In genomic region chr7:29888006-29888405, GRCh38 we compare ENCODE assay signal across 33 cellular contexts.
"Had no signal": no experiment of that assay in that cellular context is flagged by ENCODE, and none has a peak within 500 bp of the region (broad histone marks: within the 10 kb centered on the region; RNA-seq: fewer than 3 reads in every experiment).

No MANE protein-coding gene starts in this region.

- H3K9me3 ChIP-seq: neutrophil, ovary, psoas muscle, spleen, suprapubic skin, testis, tibial artery, transverse colon, upper lobe of right lung, uterus had no signal

- H3K36me3 ChIP-seq: neutrophil, ovary, spleen, suprapubic skin, transverse colon, upper lobe of right lung, uterus had no signal

- H3K79me2 ChIP-seq: parathyroid adenoma had no signal

- H3K36me3 Mint-ChIP-seq: naive thymus-derived CD8-positive, alpha-beta T cell; natural killer cell treated with Interleukin-12 subunit alpha and Interleukin-12 subunit beta and Interleukin-15 and Interleukin-18, amount 100 ng/mL, for 72 hours; stimulated activated memory B cell treated with anti-CD40 and anti-IgM and Interleukin-4, amounts not matched to agents 10 μg/mL and 1 μg/mL and 100 μg/mL, for 72 hours; type B pancreatic cell had no signal

- H3K27ac Mint-ChIP-seq: natural killer cell treated with Interleukin-12 subunit alpha and Interleukin-12 subunit beta and Interleukin-15 and Interleukin-18, amount 100 ng/mL, for 72 hours; nephron progenitor cell; progenitor cell of endocrine pancreas; stimulated activated memory B cell treated with anti-CD40 and anti-IgM and Interleukin-4, amounts not matched to agents 10 μg/mL and 1 μg/mL and 100 μg/mL, for 72 hours; type B pancreatic cell had no signal

- H3K4me1 Mint-ChIP-seq: neural crest cell; stimulated activated memory B cell treated with anti-CD40 and anti-IgM and Interleukin-4, amounts not matched to agents 10 μg/mL and 1 μg/mL and 100 μg/mL, for 72 hours had no signal

- H3K4me3 ChIP-seq: ovary, psoas muscle, skin epidermis, smooth muscle cell, spleen, suprapubic skin, testis, tibial artery, transverse colon, upper lobe of right lung, uterus had no signal

- H3K27me3 ChIP-seq: ovary, testis, tibial artery, uterus had no signal

- H3K27me3 Mint-ChIP-seq: stimulated activated naive CD8-positive, alpha-beta T cell treated with anti-CD3 and anti-CD28 coated beads, Interleukin-15, amount 100 ng/mL, for 72 hours had no signal

- DNase-seq: naive thymus-derived CD8-positive, alpha-beta T cell; nephron progenitor cell; nucleus accumbens; ovary; posterior cingulate gyrus; psoas muscle; right cardiac atrium; spleen; stimulated activated CD4-positive, alpha-beta T cell treated with anti-CD3 and anti-CD28 coated beads, Interleukin-12 subunit alpha, Interleukin-12 subunit beta, amount 100 ng/mL, for 4 hours; stimulated activated CD4-positive, alpha-beta T cell treated with anti-CD3 and anti-CD28 coated beads, Interleukin-1b, Interleukin-23, amount 100 ng/mL, for 48 hours; stimulated activated CD4-positive, alpha-beta T cell treated with anti-CD3 and anti-CD28 coated beads, Interleukin-4, amount 100 ng/mL, for 1 hour; stimulated activated CD4-positive, alpha-beta T cell treated with anti-CD3 and anti-CD28 coated beads, Interleukin-4, amount 100 ng/mL, for 4 hours; stimulated activated CD8-positive, alpha-beta memory T cell treated with anti-CD3 and anti-CD28 coated beads, Interleukin-4, amount 100 ng/mL, for 48 hours; stimulated activated naive CD4-positive, alpha-beta T cell; stimulated activated naive CD8-positive, alpha-beta T cell treated with anti-CD3 and anti-CD28 coated beads, Interleukin-15, amount 100 ng/mL, for 72 hours; stimulated activated naive CD8-positive, alpha-beta T cell treated with anti-CD3 and anti-CD28 coated beads, Interleukin-15, Interleukin-2, amounts not matched to agents 100 U/mL and 50 U/mL, for 24 hours; substantia nigra; testis; tibial artery; transverse colon; upper lobe of right lung; uterus had no signal

- ATAC-seq: naive thymus-derived CD8-positive, alpha-beta T cell; natural killer cell treated with Interleukin-12 subunit alpha and Interleukin-12 subunit beta and Interleukin-15 and Interleukin-18, amount 100 ng/mL, for 72 hours; psoas muscle; right cardiac atrium; sciatic nerve; stimulated activated memory B cell treated with anti-CD40 and anti-IgM and Interleukin-4, amounts not matched to agents 10 μg/mL and 1 μg/mL and 100 μg/mL, for 72 hours; stimulated activated naive CD8-positive, alpha-beta T cell treated with anti-CD3 and anti-CD28 coated beads, Interleukin-15, amount 100 ng/mL, for 72 hours; stimulated activated naive CD8-positive, alpha-beta T cell treated with anti-CD3 and anti-CD28 coated beads, Interleukin-15, Interleukin-2, amounts not matched to agents 100 U/mL and 50 U/mL, for 24 hours; upper lobe of right lung had no signal

- H2AFZ ChIP-seq: parathyroid adenoma had no signal

- H3K9ac ChIP-seq: parathyroid adenoma had no signal

- H3K4me2 ChIP-seq: smooth muscle cell had no signal

- H3K4me3 Mint-ChIP-seq: naive thymus-derived CD8-positive, alpha-beta T cell; natural killer cell treated with Interleukin-12 subunit alpha and Interleukin-12 subunit beta and Interleukin-15 and Interleukin-18, amount 100 ng/mL, for 72 hours; nephron progenitor cell; neural crest cell; stimulated activated memory B cell treated with anti-CD40 and anti-IgM and Interleukin-4, amounts not matched to agents 10 μg/mL and 1 μg/mL and 100 μg/mL, for 72 hours; stimulated activated naive CD8-positive, alpha-beta T cell treated with anti-CD3 and anti-CD28 coated beads, Interleukin-15, amount 100 ng/mL, for 72 hours; type B pancreatic cell had no signal

- H3K27ac ChIP-seq: neutrophil, ovary, parathyroid adenoma, psoas muscle, skin epidermis, spleen, suprapubic skin, testis, tibial artery, transverse colon, upper lobe of right lung, uterus had no signal

- H3K4me1 ChIP-seq: psoas muscle, testis, uterus had no signal
